1 cellular context compared by ENCODE assay signal in genomic region chr2:9076755-9077154, GRCh38.
TF ChIP-seq lines count a peak whose summit lies in the region.

No MANE protein-coding gene starts in this region.

TF ChIP-seq in Ishikawa, 13 proteins besides CTCF, POLR2A, EP300 and RAD21 (continued from another document):
- no peak for TF ChIP-seq REST (IDR thresholded peaks at IDR 0.05; ENCODE audit: low read depth)
- TF ChIP-seq CEBPB (IDR thresholded peaks at IDR 0.05), result 0 out of 2 replicates have a peak, but pooled peaks have one; percentile 17
TF ChIP-seq in Ishikawa: peak in this region for 1.
